ENCODE assay signal across 14 cellular contexts in the genomic region with DNA sequence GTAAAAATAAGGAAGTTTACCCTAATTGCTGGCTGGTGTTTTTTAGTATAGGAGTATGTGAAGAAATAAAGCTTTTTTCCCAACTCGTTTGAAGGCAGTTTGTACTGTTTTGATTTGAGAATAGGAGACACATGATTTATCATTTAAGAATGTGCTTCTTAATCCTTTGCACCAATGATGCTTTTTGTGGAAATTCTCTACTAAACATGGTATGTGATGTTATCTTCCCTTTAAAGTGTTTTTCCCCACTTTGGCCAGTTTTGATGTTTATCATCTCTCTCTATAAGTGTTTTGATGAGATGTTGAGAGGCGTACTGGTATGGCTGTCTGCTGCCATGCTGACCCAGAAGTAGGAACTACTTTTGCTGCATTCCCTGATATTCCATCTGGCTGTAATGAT.
A peak's percentile ranks its signal among the peaks of the same experiment; 100 is the strongest.
DNase-seq lines count a peak whose midpoint lies in the region; ATAC-seq and TF ChIP-seq lines count a peak whose summit lies in the region.
"Had no signal": no experiment of that assay in that cellular context is flagged by ENCODE, and none has a peak within 500 bp of the region (broad histone marks: within the 10 kb centered on the region; RNA-seq: fewer than 3 reads in every experiment).

No MANE protein-coding gene starts in this region.

- no peak for TF ChIP-seq CTCF in AG04450 (IDR thresholded peaks at IDR 0.05; ENCODE audit: low read depth, low read length)
- no peak for TF ChIP-seq CTCF in chondrocyte (IDR thresholded peaks at IDR 0.05)

- no peaks in the 10 kb centered on the region for H3K9me3 ChIP-seq in AG04450 (ENCODE audit: control insufficient read depth, insufficient read depth, low read length)
- H3K9me3 ChIP-seq: testis had no signal

- peaks cover 57% of the 10 kb centered on the region for H3K4me1 Mint-ChIP-seq in chondrocyte (ENCODE audit: low read depth)
- no peaks in the 10 kb centered on the region for H3K4me1 Mint-ChIP-seq in stimulated activated effector memory CD8-positive, alpha-beta T cell treated with anti-CD3 and anti-CD28 coated beads, Interleukin-12 subunit alpha, Interleukin-12 subunit beta, amount 100 ng/mL, for 72 hours
- H3K4me1 Mint-ChIP-seq: WTC11 had no signal

- no peak overlapping the region for H3K4me3 Mint-ChIP-seq in chondrocyte (ENCODE audit: unreplicated experiment)
- H3K4me3 Mint-ChIP-seq in stimulated activated effector memory CD8-positive, alpha-beta T cell treated with anti-CD3 and anti-CD28 coated beads, Interleukin-12 subunit alpha, Interleukin-12 subunit beta, amount 100 ng/mL, for 72 hours, result no peak overlapping the region
- H3K4me3 Mint-ChIP-seq: WTC11 had no signal

- ATAC-seq in stimulated activated effector memory CD8-positive, alpha-beta T cell treated with anti-CD3 and anti-CD28 coated beads, Interleukin-12 subunit alpha, Interleukin-12 subunit beta, amount 100 ng/mL, for 72 hours, result no peak
- ATAC-seq in GM19452 (IDR thresholded peaks at IDR 0.05; ENCODE audit: unreplicated experiment), result no peak
- ATAC-seq: WTC11 had no signal

- H3K27ac Mint-ChIP-seq in chondrocyte (ENCODE audit: unreplicated experiment), result peak overlapping the region; percentile 93
- H3K27ac Mint-ChIP-seq in stimulated activated effector memory CD8-positive, alpha-beta T cell treated with anti-CD3 and anti-CD28 coated beads, Interleukin-12 subunit alpha, Interleukin-12 subunit beta, amount 100 ng/mL, for 72 hours, result no peak overlapping the region
- H3K27ac Mint-ChIP-seq: WTC11 had no signal

- H3K27me3 ChIP-seq in AG04450 (ENCODE audit: control insufficient read depth, insufficient read depth, low read length), result no peaks in the 10 kb centered on the region
- H3K27me3 ChIP-seq: testis had no signal

- no peak overlapping the region for H3K4me3 ChIP-seq in AG04450 (ENCODE audit: low read depth, low read length)
- H3K4me3 ChIP-seq: coronary artery, testis had no signal

- peaks cover 14% of the 10 kb centered on the region for H3K36me3 Mint-ChIP-seq in chondrocyte (ENCODE audit: low read depth)
- no peaks in the 10 kb centered on the region for H3K36me3 Mint-ChIP-seq in stimulated activated effector memory CD8-positive, alpha-beta T cell treated with anti-CD3 and anti-CD28 coated beads, Interleukin-12 subunit alpha, Interleukin-12 subunit beta, amount 100 ng/mL, for 72 hours

- peak overlapping the region; percentile 22 for H3K27ac ChIP-seq in AG04450 (ENCODE audit: low read depth, low read length)
- H3K27ac ChIP-seq: testis had no signal

- H3K27me3 Mint-ChIP-seq in chondrocyte (ENCODE audit: low read depth), result no peaks in the 10 kb centered on the region

- POLR2A ChIA-PET in AG04450 (lab: Yijun Ruan, JAX), result interaction anchor here (0.6 to 1.0 kb wide), 2 partner anchors 368 to 969 kb away, joined by 3 to 4 read pairs; no protein-coding TSS in a partner anchor

- DNase-seq in AG04450 (ENCODE audit: low read depth, low spot score) (no peak), M059J (ENCODE audit: low read depth) (peak; percentile 86), chondrocyte (ENCODE audit: low spot score) (no peak), kidney glomerular epithelial cell (lab: John Stamatoyannopoulos, UW) (peak; percentile 18), NCI-H526 (lab: John Stamatoyannopoulos, UW) (no peak), NCI-H748 (lab: John Stamatoyannopoulos, UW; ENCODE audit: unreplicated experiment) (no peak)
- DNase-seq in stimulated activated effector memory CD8-positive, alpha-beta T cell treated with anti-CD3 and anti-CD28 coated beads, Interleukin-12 subunit alpha, Interleukin-12 subunit beta, amount 100 ng/mL, for 72 hours (ENCODE audit: low spot score in 2 of 2), result no peak
- DNase-seq: activated naive CD4-positive, alpha-beta T cell treated with anti-CD3 and anti-CD28 coated beads, Interleukin-2, amount 50 U/mL, for 16 hours; DMS 273 treated with DMSO at 0.1 percent for 48 hours; posterior cingulate gyrus; testis had no signal

- CTCF ChIA-PET in AG04450 (lab: Charles Lee), result interaction anchor here (3.3 kb wide), 1 partner anchor 12 kb away, joined by 18 read pairs; no protein-coding TSS in a partner anchor

- no peaks in the 10 kb centered on the region for H3K9me3 Mint-ChIP-seq in chondrocyte (ENCODE audit: low read depth)
- H3K9me3 Mint-ChIP-seq in stimulated activated effector memory CD8-positive, alpha-beta T cell treated with anti-CD3 and anti-CD28 coated beads, Interleukin-12 subunit alpha, Interleukin-12 subunit beta, amount 100 ng/mL, for 72 hours, result no peaks in the 10 kb centered on the region

Comparison
In these comparisons a context has a peak if more than half of its experiments do, and no peak if none do; other contexts are left out.
1. DNase-seq: peak in M059J (single experiment) and kidney glomerular epithelial cell (single experiment); none in AG04450 (single experiment), chondrocyte (single experiment), NCI-H526 (0 of 2), stimulated activated effector memory CD8-positive, alpha-beta T cell treated with anti-CD3 and anti-CD28 coated beads, Interleukin-12 subunit alpha, Interleukin-12 subunit beta, amount 100 ng/mL, for 72 hours (0 of 2) and NCI-H748 (single experiment).